In genomic region chr7:108525985-108526767, GRCh38 we compare ENCODE assay signal across 1 cellular context.
TF ChIP-seq lines count a peak whose summit lies in the region.

Gene PNPLA8, minus strand, starts transcription at chr7:108526135. Its CDS starts 10,644 bp downstream, at chr7:108515491.

TF ChIP-seq in HepG2, 621 proteins besides CTCF, POLR2A, EP300 and RAD21 (continued from another document and continues in another):
- TF ChIP-seq ZNF513 (CRISPR knock-in tag; conservative IDR thresholded peaks at IDR 0.05) (no peak), NFRKB (IDR thresholded peaks at IDR 0.05) (no peak), EZH2 (conservative IDR thresholded peaks at IDR 0.05; ENCODE audit: low read depth, low read length) (no peak), IRX3 (CRISPR knock-in tag; IDR thresholded peaks at IDR 0.05; ENCODE audit: borderline replicate concordance, low read depth) (peak; percentile 71), TBX3 (IDR thresholded peaks at IDR 0.05; ENCODE audit: borderline replicate concordance) (peak; percentile 83), CCDC6 (CRISPR knock-in tag; IDR thresholded peaks at IDR 0.05) (peak; percentile 98), GLI4 (CRISPR knock-in tag; IDR thresholded peaks at IDR 0.05; ENCODE audit: borderline replicate concordance) (no peak; the same call in 1 of the 2 replicates), ZNF615 (CRISPR knock-in tag; IDR thresholded peaks at IDR 0.05; ENCODE audit: borderline replicate concordance) (no peak), ZNF770 (CRISPR knock-in tag; IDR thresholded peaks at IDR 0.05) (no peak), ZBTB1 (CRISPR knock-in tag; IDR thresholded peaks at IDR 0.05; ENCODE audit: borderline replicate concordance) (no peak), PRDM15 (CRISPR knock-in tag; IDR thresholded peaks at IDR 0.05) (no peak), SRSF1 (optimal IDR thresholded peaks at IDR 0.05; ENCODE audit: low read depth, low read length) (peak; percentile 46), FOSL2 (CRISPR knock-in tag; IDR thresholded peaks at IDR 0.05) (no peak), ZNF3 (CRISPR knock-in tag; IDR thresholded peaks at IDR 0.05) (no peak), TFAP4 (IDR thresholded peaks at IDR 0.05; ENCODE audit: borderline replicate concordance, low read depth) (peak; percentile 99), XRCC5 (optimal IDR thresholded peaks at IDR 0.05; ENCODE audit: low read length) (no peak), GTF3A (CRISPR knock-in tag; conservative IDR thresholded peaks at IDR 0.05) (0 out of 2 replicates have a peak, but pooled peaks have one; percentile 47), ZNF567 (CRISPR knock-in tag; IDR thresholded peaks at IDR 0.05; ENCODE audit: borderline replicate concordance) (no peak), ZNF30 (CRISPR knock-in tag; IDR thresholded peaks at IDR 0.05) (no peak), ZBTB2 (CRISPR knock-in tag; IDR thresholded peaks at IDR 0.05; ENCODE audit: low read depth) (peak; percentile 71), KLF16 (CRISPR knock-in tag; IDR thresholded peaks at IDR 0.05) (peak in 1 of 2 experiments; percentile 83; a peak in 2 of 4 replicates), GATAD1 (CRISPR knock-in tag; IDR thresholded peaks at IDR 0.05) (peak; percentile 84), ZNF704 (CRISPR knock-in tag; IDR thresholded peaks at IDR 0.05; ENCODE audit: borderline replicate concordance) (peak; percentile 52; the same call in 1 of the 2 replicates), RXRA (CRISPR knock-in tag; IDR thresholded peaks at IDR 0.05) (no peak; the same call in 1 of the 2 replicates), SNAPC5 (CRISPR knock-in tag; IDR thresholded peaks at IDR 0.05; ENCODE audit: borderline replicate concordance) (no peak), MIER3 (CRISPR knock-in tag; IDR thresholded peaks at IDR 0.05; ENCODE audit: borderline replicate concordance) (no peak; the same call in 1 of the 2 replicates), ZNF768 (CRISPR knock-in tag; IDR thresholded peaks at IDR 0.05) (no peak), CREBL2 (CRISPR knock-in tag; IDR thresholded peaks at IDR 0.05; ENCODE audit: borderline replicate concordance) (no peak), PTBP1 (IDR thresholded peaks at IDR 0.05; ENCODE audit: low read depth, low read length, poor library complexity, severe bottlenecking) (no peak), ZNF510 (CRISPR knock-in tag; IDR thresholded peaks at IDR 0.05; ENCODE audit: low read depth) (no peak), ZNF33B (CRISPR knock-in tag; IDR thresholded peaks at IDR 0.05) (no peak), ZNF549 (CRISPR knock-in tag; IDR thresholded peaks at IDR 0.05) (no peak), ZNF547 (CRISPR knock-in tag; IDR thresholded peaks at IDR 0.05) (0 out of 2 replicates have a peak, but pooled peaks have one; percentile 32), CCAR2 (optimal IDR thresholded peaks at IDR 0.05; ENCODE audit: low read depth, low read length) (no peak), CREB1 (IDR thresholded peaks at IDR 0.05) (peak; percentile 95), CREB1 (CRISPR knock-in tag; IDR thresholded peaks at IDR 0.05) (peak; percentile 98), NR2F2 (IDR thresholded peaks at IDR 0.05; ENCODE audit: borderline replicate concordance, low read depth) (no peak; the same call in 1 of the 2 replicates), BHLHE40 (IDR thresholded peaks at IDR 0.05; ENCODE audit: low read length) (no peak; the same call in 1 of the 2 replicates), GFI1 (CRISPR knock-in tag; IDR thresholded peaks at IDR 0.05; ENCODE audit: borderline replicate concordance) (no peak; the same call in 1 of the 2 replicates), CEBPG (CRISPR knock-in tag; IDR thresholded peaks at IDR 0.05) (peak; percentile 87), NRL (CRISPR knock-in tag; IDR thresholded peaks at IDR 0.05; ENCODE audit: borderline replicate concordance) (peak; percentile 86), POLR2AphosphoS2 (IDR thresholded peaks at IDR 0.05; ENCODE audit: low read depth, low read length) (peak; percentile 70; the same call in 1 of the 2 replicates), FOSL1 (CRISPR knock-in tag; IDR thresholded peaks at IDR 0.05; ENCODE audit: borderline replicate concordance) (no peak), YEATS2 (CRISPR knock-in tag; IDR thresholded peaks at IDR 0.05; ENCODE audit: borderline replicate concordance) (peak; percentile 95), HHEX (CRISPR knock-in tag; IDR thresholded peaks at IDR 0.05) (no peak), FUBP1 (CRISPR knock-in tag; IDR thresholded peaks at IDR 0.05; ENCODE audit: borderline replicate concordance) (no peak), KLF11 (CRISPR knock-in tag; IDR thresholded peaks at IDR 0.05) (peak; percentile 81; the same call in 1 of the 2 replicates), LBX2 (CRISPR knock-in tag; IDR thresholded peaks at IDR 0.05; ENCODE audit: borderline replicate concordance) (no peak), SP2 (CRISPR knock-in tag; IDR thresholded peaks at IDR 0.05) (peak; percentile 92), PCBP2 (optimal IDR thresholded peaks at IDR 0.05; ENCODE audit: low read depth, low read length, poor library complexity, severe bottlenecking) (no peak), GATA4 (IDR thresholded peaks at IDR 0.05; ENCODE audit: borderline replicate concordance, low read depth) (no peak)
